ENCODE assay signal across 1 cellular context in the genomic region with DNA sequence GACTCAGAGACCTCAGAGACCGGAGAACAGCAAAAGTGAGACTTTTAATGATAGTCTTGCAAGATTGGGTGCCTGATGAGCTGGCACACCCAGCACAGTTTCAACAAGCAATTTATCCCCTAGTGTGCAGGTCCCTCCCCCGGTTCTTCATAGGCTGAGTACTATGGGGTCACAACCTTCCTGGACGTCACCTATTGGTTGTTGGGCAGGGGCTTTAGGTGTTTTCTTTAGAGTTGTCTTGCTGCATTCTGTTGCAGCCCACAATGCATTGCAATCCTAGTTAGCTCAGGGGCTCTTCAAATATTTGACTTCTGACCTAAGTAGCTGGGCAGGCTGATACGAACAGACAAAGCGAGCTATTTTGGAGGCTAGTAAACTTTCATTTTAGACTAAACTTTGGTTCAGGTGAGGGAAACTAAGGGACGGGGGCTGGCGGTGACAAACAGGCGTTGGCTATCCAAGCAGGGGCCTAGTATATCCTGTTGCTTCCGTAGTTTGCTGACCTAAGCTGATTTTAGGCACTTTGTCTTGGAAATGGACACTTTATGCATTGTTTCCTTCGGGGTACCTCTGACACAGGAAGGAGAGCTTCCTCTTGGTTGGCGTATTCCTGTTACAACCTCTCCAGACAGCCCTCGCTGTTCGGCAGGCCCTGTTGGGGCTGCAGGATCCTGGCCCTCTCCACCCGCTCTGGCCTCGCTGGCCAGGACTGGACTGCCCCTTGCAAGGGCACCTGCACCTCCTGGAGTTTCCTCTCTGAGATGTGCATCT.
A peak's percentile ranks its signal among the peaks of the same experiment; 100 is the strongest.
TF ChIP-seq lines count a peak whose summit lies in the region.

No MANE protein-coding gene starts in this region.

TF ChIP-seq in HepG2, 621 proteins besides CTCF, POLR2A, EP300 and RAD21 (continued from another document):
- TF ChIP-seq, protein P1, sequence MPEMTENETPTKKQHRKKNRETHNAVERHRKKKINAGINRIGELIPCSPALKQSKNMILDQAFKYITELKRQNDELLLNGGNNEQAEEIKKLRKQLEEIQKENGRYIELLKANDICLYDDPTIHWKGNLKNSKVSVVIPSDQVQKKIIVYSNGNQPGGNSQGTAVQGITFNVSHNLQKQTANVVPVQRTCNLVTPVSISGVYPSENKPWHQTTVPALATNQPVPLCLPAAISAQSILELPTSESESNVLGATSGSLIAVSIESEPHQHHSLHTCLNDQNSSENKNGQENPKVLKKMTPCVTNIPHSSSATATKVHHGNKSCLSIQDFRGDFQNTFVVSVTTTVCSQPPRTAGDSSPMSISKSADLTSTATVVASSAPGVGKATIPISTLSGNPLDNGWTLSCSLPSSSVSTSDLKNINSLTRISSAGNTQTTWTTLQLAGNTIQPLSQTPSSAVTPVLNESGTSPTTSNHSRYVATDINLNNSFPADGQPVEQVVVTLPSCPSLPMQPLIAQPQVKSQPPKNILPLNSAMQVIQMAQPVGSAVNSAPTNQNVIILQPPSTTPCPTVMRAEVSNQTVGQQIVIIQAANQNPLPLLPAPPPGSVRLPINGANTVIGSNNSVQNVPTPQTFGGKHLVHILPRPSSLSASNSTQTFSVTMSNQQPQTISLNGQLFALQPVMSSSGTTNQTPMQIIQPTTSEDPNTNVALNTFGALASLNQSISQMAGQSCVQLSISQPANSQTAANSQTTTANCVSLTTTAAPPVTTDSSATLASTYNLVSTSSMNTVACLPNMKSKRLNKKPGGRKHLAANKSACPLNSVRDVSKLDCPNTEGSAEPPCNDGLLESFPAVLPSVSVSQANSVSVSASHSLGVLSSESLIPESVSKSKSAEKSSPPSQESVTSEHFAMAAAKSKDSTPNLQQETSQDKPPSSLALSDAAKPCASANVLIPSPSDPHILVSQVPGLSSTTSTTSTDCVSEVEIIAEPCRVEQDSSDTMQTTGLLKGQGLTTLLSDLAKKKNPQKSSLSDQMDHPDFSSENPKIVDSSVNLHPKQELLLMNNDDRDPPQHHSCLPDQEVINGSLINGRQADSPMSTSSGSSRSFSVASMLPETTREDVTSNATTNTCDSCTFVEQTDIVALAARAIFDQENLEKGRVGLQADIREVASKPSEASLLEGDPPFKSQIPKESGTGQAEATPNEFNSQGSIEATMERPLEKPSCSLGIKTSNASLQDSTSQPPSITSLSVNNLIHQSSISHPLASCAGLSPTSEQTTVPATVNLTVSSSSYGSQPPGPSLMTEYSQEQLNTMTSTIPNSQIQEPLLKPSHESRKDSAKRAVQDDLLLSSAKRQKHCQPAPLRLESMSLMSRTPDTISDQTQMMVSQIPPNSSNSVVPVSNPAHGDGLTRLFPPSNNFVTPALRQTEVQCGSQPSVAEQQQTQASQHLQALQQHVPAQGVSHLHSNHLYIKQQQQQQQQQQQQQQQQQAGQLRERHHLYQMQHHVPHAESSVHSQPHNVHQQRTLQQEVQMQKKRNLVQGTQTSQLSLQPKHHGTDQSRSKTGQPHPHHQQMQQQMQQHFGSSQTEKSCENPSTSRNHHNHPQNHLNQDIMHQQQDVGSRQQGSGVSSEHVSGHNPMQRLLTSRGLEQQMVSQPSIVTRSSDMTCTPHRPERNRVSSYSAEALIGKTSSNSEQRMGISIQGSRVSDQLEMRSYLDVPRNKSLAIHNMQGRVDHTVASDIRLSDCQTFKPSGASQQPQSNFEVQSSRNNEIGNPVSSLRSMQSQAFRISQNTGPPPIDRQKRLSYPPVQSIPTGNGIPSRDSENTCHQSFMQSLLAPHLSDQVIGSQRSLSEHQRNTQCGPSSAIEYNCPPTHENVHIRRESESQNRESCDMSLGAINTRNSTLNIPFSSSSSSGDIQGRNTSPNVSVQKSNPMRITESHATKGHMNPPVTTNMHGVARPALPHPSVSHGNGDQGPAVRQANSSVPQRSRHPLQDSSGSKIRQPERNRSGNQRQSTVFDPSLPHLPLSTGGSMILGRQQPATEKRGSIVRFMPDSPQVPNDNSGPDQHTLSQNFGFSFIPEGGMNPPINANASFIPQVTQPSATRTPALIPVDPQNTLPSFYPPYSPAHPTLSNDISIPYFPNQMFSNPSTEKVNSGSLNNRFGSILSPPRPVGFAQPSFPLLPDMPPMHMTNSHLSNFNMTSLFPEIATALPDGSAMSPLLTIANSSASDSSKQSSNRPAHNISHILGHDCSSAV (CRISPR knock-in tag; IDR thresholded peaks at IDR 0.05; ENCODE audit: borderline replicate concordance): no peak
- TF ChIP-seq, protein P2, sequence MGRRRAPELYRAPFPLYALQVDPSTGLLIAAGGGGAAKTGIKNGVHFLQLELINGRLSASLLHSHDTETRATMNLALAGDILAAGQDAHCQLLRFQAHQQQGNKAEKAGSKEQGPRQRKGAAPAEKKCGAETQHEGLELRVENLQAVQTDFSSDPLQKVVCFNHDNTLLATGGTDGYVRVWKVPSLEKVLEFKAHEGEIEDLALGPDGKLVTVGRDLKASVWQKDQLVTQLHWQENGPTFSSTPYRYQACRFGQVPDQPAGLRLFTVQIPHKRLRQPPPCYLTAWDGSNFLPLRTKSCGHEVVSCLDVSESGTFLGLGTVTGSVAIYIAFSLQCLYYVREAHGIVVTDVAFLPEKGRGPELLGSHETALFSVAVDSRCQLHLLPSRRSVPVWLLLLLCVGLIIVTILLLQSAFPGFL (CRISPR knock-in tag; IDR thresholded peaks at IDR 0.05): no peak
- TF ChIP-seq THAP11 (CRISPR knock-in tag; IDR thresholded peaks at IDR 0.05): peak; percentile 62
